In the genomic region with DNA sequence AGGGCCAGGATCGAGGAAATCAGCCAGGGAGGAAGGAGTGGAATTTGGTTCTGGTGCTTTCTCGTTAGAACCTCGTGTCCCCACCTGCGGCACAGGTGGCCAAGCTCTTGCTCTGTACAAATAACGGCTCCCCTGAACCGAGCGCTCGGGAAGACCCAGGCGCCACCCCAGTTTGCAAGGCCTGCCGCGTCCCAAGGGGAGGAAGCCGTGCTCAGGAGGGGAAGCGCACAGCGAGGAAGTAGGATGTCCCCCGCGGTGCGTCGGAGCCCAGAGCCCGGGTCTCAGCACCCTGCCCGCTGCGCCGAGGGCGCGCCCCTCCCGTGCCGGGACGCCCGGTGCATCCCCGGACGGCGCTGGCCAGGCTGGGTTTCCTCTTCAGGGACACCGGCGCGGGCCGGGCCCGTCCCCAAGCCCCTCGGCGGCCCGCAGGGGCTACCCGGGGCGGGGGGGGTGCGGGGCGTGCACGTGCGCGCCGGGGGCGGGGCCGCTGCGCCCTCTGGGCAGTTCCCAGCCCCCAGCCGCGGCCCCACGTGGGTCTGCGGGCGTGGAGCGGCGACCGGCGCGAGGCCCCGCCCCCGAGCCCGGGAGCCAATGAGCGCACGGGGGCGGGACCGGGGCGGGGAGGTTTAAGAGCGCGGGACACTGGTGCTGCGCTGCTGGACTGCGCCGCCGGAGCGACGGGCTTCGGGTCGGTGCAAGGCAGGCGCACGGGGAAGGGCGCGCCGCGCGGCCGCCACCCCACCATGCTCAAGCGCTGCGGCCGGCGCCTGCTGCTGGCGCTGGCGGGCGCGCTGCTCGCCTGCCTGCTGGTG, we compare ENCODE assay signal across 1 cellular context.
TF ChIP-seq lines count a peak whose summit lies in the region.

A gene with protein sequence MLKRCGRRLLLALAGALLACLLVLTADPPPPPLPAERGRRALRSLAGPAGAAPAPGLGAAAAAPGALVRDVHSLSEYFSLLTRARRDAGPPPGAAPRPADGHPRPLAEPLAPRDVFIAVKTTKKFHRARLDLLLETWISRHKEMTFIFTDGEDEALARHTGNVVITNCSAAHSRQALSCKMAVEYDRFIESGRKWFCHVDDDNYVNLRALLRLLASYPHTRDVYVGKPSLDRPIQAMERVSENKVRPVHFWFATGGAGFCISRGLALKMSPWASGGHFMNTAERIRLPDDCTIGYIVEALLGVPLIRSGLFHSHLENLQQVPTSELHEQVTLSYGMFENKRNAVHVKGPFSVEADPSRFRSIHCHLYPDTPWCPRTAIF (plus strand): TSS at position 656 of the 812 bp plus-strand sequence. CDS start 88 bp downstream, at position 744.

TF ChIP-seq in HepG2, 621 proteins besides CTCF, POLR2A, EP300 and RAD21 (continued from another document and continues in another):
- TF ChIP-seq, protein P1, sequence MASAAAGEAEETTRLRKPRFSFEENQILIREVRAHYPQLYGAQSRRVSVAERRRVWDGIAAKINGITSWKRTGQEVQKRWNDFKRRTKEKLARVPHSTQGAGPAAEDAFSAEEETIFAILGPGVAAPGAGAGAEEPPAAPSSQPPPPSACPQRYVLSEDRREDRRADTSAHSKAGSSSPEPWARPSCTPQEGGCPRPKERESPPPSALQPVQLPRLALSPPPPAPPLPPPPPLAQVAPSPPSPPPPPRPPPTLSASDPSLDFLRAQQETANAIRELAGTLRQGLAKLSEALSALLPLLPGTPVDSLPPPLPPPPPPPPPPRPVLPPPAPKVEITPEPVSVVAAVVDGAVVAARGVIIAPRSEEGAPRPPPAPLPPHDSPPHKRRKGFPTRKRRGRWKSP (CRISPR knock-in tag; IDR thresholded peaks at IDR 0.05) = peak; percentile 96
- peak; percentile 28; the same call in 1 of the 2 replicates for TF ChIP-seq ERF (CRISPR knock-in tag; IDR thresholded peaks at IDR 0.05)
- TF ChIP-seq, protein P2, sequence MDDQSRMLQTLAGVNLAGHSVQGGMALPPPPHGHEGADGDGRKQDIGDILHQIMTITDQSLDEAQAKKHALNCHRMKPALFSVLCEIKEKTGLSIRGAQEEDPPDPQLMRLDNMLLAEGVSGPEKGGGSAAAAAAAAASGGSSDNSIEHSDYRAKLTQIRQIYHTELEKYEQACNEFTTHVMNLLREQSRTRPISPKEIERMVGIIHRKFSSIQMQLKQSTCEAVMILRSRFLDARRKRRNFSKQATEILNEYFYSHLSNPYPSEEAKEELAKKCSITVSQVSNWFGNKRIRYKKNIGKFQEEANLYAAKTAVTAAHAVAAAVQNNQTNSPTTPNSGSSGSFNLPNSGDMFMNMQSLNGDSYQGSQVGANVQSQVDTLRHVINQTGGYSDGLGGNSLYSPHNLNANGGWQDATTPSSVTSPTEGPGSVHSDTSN (CRISPR knock-in tag; IDR thresholded peaks at IDR 0.05; ENCODE audit: borderline replicate concordance) = no peak
- TF ChIP-seq ZMAT3 (CRISPR knock-in tag; conservative IDR thresholded peaks at IDR 0.05) = 0 out of 2 replicates have a peak, but pooled peaks have one; percentile 32
- TF ChIP-seq TEAD3 (CRISPR knock-in tag; optimal IDR thresholded peaks at IDR 0.05; ENCODE audit: borderline replicate concordance) = no peak
- no peak for TF ChIP-seq GATA4 (IDR thresholded peaks at IDR 0.05; ENCODE audit: borderline replicate concordance, low read depth)
- TF ChIP-seq ZSCAN29 (CRISPR knock-in tag; conservative IDR thresholded peaks at IDR 0.05) = no peak
- no peak for TF ChIP-seq NKX3-1 (CRISPR knock-in tag; IDR thresholded peaks at IDR 0.05)
- 0 out of 2 replicates have a peak, but pooled peaks have one; percentile 17 for TF ChIP-seq EED (CRISPR knock-in tag; IDR thresholded peaks at IDR 0.05)
- no peak for TF ChIP-seq SP1 (IDR thresholded peaks at IDR 0.05)
- peak; percentile 81 for TF ChIP-seq SP1 (CRISPR knock-in tag; IDR thresholded peaks at IDR 0.05)
- TF ChIP-seq ZNF44 (CRISPR knock-in tag; IDR thresholded peaks at IDR 0.05) = no peak
- TF ChIP-seq ZNF317 (CRISPR knock-in tag; IDR thresholded peaks at IDR 0.05) = no peak
- TF ChIP-seq NFKBIZ (CRISPR knock-in tag; IDR thresholded peaks at IDR 0.05) = no peak
- TF ChIP-seq TCF12 (IDR thresholded peaks at IDR 0.05) = no peak
- TF ChIP-seq TCF12 (CRISPR knock-in tag; IDR thresholded peaks at IDR 0.05) = no peak
- TF ChIP-seq, protein P3, sequence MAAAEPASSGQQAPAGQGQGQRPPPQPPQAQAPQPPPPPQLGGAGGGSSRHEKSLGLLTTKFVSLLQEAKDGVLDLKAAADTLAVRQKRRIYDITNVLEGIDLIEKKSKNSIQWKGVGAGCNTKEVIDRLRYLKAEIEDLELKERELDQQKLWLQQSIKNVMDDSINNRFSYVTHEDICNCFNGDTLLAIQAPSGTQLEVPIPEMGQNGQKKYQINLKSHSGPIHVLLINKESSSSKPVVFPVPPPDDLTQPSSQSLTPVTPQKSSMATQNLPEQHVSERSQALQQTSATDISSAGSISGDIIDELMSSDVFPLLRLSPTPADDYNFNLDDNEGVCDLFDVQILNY (CRISPR knock-in tag; conservative IDR thresholded peaks at IDR 0.05) = 0 out of 2 replicates have a peak, but pooled peaks have one; percentile 36
- peak; percentile 50; the same call in 1 of the 2 replicates for TF ChIP-seq SALL2 (CRISPR knock-in tag; IDR thresholded peaks at IDR 0.05)
- TF ChIP-seq MLLT10 (CRISPR knock-in tag; IDR thresholded peaks at IDR 0.05) = no peak
- TF ChIP-seq THAP11 (CRISPR knock-in tag; IDR thresholded peaks at IDR 0.05) = 0 out of 2 replicates have a peak, but pooled peaks have one; percentile 21
- TF ChIP-seq ZFY (CRISPR knock-in tag; IDR thresholded peaks at IDR 0.05) = peak; percentile 51; the same call in 1 of the 2 replicates
- TF ChIP-seq, protein P4, sequence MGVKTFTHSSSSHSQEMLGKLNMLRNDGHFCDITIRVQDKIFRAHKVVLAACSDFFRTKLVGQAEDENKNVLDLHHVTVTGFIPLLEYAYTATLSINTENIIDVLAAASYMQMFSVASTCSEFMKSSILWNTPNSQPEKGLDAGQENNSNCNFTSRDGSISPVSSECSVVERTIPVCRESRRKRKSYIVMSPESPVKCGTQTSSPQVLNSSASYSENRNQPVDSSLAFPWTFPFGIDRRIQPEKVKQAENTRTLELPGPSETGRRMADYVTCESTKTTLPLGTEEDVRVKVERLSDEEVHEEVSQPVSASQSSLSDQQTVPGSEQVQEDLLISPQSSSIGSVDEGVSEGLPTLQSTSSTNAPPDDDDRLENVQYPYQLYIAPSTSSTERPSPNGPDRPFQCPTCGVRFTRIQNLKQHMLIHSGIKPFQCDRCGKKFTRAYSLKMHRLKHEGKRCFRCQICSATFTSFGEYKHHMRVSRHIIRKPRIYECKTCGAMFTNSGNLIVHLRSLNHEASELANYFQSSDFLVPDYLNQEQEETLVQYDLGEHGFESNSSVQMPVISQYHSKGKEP (CRISPR knock-in tag; IDR thresholded peaks at IDR 0.05) = no peak
- TF ChIP-seq, protein P5, sequence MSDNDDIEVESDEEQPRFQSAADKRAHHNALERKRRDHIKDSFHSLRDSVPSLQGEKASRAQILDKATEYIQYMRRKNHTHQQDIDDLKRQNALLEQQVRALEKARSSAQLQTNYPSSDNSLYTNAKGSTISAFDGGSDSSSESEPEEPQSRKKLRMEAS (IDR thresholded peaks at IDR 0.05) = peak; percentile 72; the same call in 1 of the 2 replicates
- TF ChIP-seq, protein P6, sequence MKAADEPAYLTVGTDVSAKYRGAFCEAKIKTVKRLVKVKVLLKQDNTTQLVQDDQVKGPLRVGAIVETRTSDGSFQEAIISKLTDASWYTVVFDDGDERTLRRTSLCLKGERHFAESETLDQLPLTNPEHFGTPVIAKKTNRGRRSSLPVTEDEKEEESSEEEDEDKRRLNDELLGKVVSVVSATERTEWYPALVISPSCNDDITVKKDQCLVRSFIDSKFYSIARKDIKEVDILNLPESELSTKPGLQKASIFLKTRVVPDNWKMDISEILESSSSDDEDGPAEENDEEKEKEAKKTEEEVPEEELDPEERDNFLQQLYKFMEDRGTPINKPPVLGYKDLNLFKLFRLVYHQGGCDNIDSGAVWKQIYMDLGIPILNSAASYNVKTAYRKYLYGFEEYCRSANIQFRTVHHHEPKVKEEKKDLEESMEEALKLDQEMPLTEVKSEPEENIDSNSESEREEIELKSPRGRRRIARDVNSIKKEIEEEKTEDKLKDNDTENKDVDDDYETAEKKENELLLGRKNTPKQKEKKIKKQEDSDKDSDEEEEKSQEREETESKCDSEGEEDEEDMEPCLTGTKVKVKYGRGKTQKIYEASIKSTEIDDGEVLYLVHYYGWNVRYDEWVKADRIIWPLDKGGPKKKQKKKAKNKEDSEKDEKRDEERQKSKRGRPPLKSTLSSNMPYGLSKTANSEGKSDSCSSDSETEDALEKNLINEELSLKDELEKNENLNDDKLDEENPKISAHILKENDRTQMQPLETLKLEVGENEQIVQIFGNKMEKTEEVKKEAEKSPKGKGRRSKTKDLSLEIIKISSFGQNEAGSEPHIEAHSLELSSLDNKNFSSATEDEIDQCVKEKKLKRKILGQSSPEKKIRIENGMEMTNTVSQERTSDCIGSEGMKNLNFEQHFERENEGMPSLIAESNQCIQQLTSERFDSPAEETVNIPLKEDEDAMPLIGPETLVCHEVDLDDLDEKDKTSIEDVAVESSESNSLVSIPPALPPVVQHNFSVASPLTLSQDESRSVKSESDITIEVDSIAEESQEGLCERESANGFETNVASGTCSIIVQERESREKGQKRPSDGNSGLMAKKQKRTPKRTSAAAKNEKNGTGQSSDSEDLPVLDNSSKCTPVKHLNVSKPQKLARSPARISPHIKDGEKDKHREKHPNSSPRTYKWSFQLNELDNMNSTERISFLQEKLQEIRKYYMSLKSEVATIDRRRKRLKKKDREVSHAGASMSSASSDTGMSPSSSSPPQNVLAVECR (CRISPR knock-in tag; IDR thresholded peaks at IDR 0.05; ENCODE audit: borderline replicate concordance) = peak; percentile 63; the same call in 1 of the 2 replicates
- TF ChIP-seq, protein P7, sequence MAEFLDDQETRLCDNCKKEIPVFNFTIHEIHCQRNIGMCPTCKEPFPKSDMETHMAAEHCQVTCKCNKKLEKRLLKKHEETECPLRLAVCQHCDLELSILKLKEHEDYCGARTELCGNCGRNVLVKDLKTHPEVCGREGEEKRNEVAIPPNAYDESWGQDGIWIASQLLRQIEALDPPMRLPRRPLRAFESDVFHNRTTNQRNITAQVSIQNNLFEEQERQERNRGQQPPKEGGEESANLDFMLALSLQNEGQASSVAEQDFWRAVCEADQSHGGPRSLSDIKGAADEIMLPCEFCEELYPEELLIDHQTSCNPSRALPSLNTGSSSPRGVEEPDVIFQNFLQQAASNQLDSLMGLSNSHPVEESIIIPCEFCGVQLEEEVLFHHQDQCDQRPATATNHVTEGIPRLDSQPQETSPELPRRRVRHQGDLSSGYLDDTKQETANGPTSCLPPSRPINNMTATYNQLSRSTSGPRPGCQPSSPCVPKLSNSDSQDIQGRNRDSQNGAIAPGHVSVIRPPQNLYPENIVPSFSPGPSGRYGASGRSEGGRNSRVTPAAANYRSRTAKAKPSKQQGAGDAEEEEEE (CRISPR knock-in tag; IDR thresholded peaks at IDR 0.05; ENCODE audit: borderline replicate concordance) = no peak
- TF ChIP-seq, protein P8, sequence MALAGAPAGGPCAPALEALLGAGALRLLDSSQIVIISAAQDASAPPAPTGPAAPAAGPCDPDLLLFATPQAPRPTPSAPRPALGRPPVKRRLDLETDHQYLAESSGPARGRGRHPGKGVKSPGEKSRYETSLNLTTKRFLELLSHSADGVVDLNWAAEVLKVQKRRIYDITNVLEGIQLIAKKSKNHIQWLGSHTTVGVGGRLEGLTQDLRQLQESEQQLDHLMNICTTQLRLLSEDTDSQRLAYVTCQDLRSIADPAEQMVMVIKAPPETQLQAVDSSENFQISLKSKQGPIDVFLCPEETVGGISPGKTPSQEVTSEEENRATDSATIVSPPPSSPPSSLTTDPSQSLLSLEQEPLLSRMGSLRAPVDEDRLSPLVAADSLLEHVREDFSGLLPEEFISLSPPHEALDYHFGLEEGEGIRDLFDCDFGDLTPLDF (CRISPR knock-in tag; IDR thresholded peaks at IDR 0.05) = peak; percentile 20; the same call in 1 of the 2 replicates
- peak; percentile 85 for TF ChIP-seq SP4 (CRISPR knock-in tag; IDR thresholded peaks at IDR 0.05)
- TF ChIP-seq ZEB1 (IDR thresholded peaks at IDR 0.05; ENCODE audit: insufficient replicate concordance, low read depth) = no peak
- TF ChIP-seq GTF2F1 (IDR thresholded peaks at IDR 0.05; ENCODE audit: low read length) = no peak
- no peak for TF ChIP-seq MAZ (IDR thresholded peaks at IDR 0.05; ENCODE audit: borderline replicate concordance, low read depth, low read length)
- 0 out of 2 replicates have a peak, but pooled peaks have one; percentile 8 for TF ChIP-seq MAZ (CRISPR knock-in tag; IDR thresholded peaks at IDR 0.05; ENCODE audit: low read depth)
- TF ChIP-seq MXD4 (CRISPR knock-in tag; IDR thresholded peaks at IDR 0.05) = peak; percentile 42; the same call in 1 of the 2 replicates
- TF ChIP-seq TAF1 (CRISPR knock-in tag; IDR thresholded peaks at IDR 0.05) = peak; percentile 57; the same call in 1 of the 2 replicates
- peak; percentile 44; the same call in 1 of the 2 replicates for TF ChIP-seq ZSCAN21 (CRISPR knock-in tag; IDR thresholded peaks at IDR 0.05; ENCODE audit: borderline replicate concordance)
- TF ChIP-seq HNRNPLL (IDR thresholded peaks at IDR 0.05; ENCODE audit: low read depth, low read length, poor library complexity, severe bottlenecking) = peak; percentile 90
- no peak for TF ChIP-seq HNRNPL (IDR thresholded peaks at IDR 0.05; ENCODE audit: low read depth, low read length)
- TF ChIP-seq, protein P9, sequence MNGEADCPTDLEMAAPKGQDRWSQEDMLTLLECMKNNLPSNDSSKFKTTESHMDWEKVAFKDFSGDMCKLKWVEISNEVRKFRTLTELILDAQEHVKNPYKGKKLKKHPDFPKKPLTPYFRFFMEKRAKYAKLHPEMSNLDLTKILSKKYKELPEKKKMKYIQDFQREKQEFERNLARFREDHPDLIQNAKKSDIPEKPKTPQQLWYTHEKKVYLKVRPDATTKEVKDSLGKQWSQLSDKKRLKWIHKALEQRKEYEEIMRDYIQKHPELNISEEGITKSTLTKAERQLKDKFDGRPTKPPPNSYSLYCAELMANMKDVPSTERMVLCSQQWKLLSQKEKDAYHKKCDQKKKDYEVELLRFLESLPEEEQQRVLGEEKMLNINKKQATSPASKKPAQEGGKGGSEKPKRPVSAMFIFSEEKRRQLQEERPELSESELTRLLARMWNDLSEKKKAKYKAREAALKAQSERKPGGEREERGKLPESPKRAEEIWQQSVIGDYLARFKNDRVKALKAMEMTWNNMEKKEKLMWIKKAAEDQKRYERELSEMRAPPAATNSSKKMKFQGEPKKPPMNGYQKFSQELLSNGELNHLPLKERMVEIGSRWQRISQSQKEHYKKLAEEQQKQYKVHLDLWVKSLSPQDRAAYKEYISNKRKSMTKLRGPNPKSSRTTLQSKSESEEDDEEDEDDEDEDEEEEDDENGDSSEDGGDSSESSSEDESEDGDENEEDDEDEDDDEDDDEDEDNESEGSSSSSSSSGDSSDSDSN (CRISPR knock-in tag; IDR thresholded peaks at IDR 0.05) = peak; percentile 58; the same call in 1 of the 2 replicates
- TF ChIP-seq ATAD3A (CRISPR knock-in tag; IDR thresholded peaks at IDR 0.05) = no peak
- 0 out of 2 replicates have a peak, but pooled peaks have one; percentile 19 for TF ChIP-seq MED1 (CRISPR knock-in tag; IDR thresholded peaks at IDR 0.05)
